In the genomic region with DNA sequence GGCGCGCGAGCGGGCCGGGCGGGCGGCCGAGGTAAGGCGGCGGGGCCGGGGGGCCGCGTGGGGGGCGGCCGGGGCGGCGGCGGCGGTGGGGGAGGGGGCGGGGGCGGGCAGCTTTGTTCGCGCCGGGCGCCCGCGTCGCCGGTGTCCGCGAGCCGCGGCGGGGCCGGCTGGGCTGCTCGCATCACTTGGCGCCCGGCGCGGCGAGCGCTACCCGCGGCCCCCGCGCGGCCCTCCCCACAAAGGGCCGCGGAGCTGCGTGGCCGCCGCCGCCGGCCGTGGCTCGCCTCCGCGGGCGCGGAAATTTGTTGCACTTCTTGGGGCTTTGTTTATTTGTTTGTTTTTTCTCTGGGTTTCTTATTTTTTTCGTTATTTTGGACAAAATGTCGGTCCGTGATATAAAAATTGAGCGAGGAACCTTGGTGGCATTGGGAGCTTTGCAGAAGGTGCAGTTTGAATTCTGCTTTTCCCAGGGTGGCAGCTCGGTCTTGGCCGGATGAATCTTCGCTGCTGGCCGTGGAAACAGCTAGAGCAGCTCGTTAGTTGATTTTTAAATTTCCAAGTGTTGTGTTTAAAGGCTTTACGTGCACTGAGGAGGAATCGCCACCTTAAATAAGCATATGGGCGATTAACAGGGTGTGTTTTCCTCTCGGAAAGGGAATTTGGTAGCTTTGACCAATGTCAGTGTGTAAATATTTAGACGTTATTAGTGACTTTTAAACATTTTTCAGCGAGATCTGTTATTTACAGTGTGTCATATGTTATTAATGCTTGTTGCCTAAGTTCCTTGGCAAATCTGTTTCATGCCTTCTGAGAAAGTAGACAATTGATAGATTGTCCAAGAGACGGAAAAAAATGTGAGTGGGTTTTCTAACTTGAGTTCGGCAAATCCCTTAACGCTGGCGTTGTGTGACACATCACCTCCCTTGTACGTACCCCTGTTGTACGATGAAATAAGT, we compare ENCODE assay signal across 8 cellular contexts. TPM values are rescaled to one million over a fixed set of nuclear protein-coding genes. Genes with fewer than 3 reads are reported as not detected.
DNase-seq lines count a peak whose midpoint lies in the region; ATAC-seq and TF ChIP-seq lines count a peak whose summit lies in the region.

No MANE protein-coding gene starts in this region.

- H3K9ac ChIP-seq in DND-41 (ENCODE audit: low read depth, low read length): peak overlapping the region; percentile 71

- H3K4me3 Mint-ChIP-seq in GM23338: peak overlapping the region; percentile 94
- H3K4me3 Mint-ChIP-seq in activated naive CD4-positive, alpha-beta T cell treated with anti-CD3 and anti-CD28 coated beads for 36 hours: peak overlapping the region; percentile 95

- no peaks in the 10 kb centered on the region for H3K9me2 ChIP-seq in GM23338 (ENCODE audit: insufficient read depth)

- peak overlapping the region; percentile 84 for H2AFZ ChIP-seq in DND-41 (ENCODE audit: low read depth, low read length)
- H2AFZ ChIP-seq in GM23338: peak overlapping the region; percentile 30; the same call in 1 of the 2 replicates

- no peak for TF ChIP-seq CTCF in DND-41 (IDR thresholded peaks at IDR 0.05; ENCODE audit: borderline replicate concordance, extremely low read depth, low read length, poor library complexity, severe bottlenecking)
- TF ChIP-seq CTCF in GM23338 (conservative IDR thresholded peaks at IDR 0.05; ENCODE audit: low read depth in 2 of 2): no peak

- H3K4me1 ChIP-seq in DND-41 (ENCODE audit: insufficient read depth, low read length): peaks cover 50% of the 10 kb centered on the region
- peaks cover 55% of the 10 kb centered on the region for H3K4me1 ChIP-seq in GM23338 (ENCODE audit: insufficient read depth)

- H3K27ac Mint-ChIP-seq in GM23338: peak overlapping the region; percentile 98
- peak overlapping the region; percentile 91 for H3K27ac Mint-ChIP-seq in activated naive CD4-positive, alpha-beta T cell treated with anti-CD3 and anti-CD28 coated beads for 36 hours

- CTCF ChIA-PET in activated naive CD4-positive, alpha-beta T cell treated with anti-CD3 and anti-CD28 coated beads for 36 hours (lab: Charles Lee): interaction anchor here (0.6 to 2.3 kb wide), 9 partner anchors 8 to 106 kb away, joined by 3 to 10 read pairs (median 3); no protein-coding TSS in a partner anchor

- no peaks in the 10 kb centered on the region for H3F3A ChIP-seq in GM23338 (replicated peaks; ENCODE audit: low read depth)

- H3K36me3 Mint-ChIP-seq in GM23338 (ENCODE audit: low read depth): peaks cover 27% of the 10 kb centered on the region
- H3K36me3 Mint-ChIP-seq in activated naive CD4-positive, alpha-beta T cell treated with anti-CD3 and anti-CD28 coated beads for 36 hours (ENCODE audit: low read depth): peaks cover 15% of the 10 kb centered on the region

- peak overlapping the region; percentile 74 to 77 for H3K4me3 ChIP-seq in DND-41 (ENCODE audit: low read depth in 1 of 2, low read length in 2 of 2)
- H3K4me3 ChIP-seq in GM23338: peak overlapping the region; percentile 92

- H4K20me1 ChIP-seq in DND-41 (ENCODE audit: insufficient read depth, low read length) (no peaks in the 10 kb centered on the region), GM23338 (replicated peaks; ENCODE audit: insufficient read depth) (no peaks in the 10 kb centered on the region)

- DNase-seq in DND-41 (peak; percentile 36), GM23338 (ENCODE audit: low spot score) (peak; percentile 5), NCI-H526 treated with DMSO at 0.1 percent for 48 hours (lab: John Stamatoyannopoulos, UW) (peak; percentile 30), globus pallidus (ENCODE audit: low spot score) (peak; percentile 60), nucleus accumbens (lab: John Stamatoyannopoulos, UW) (peak in 38 of 56 donors; percentile 3 to 72 (median 47)), NCI-H1930 (lab: John Stamatoyannopoulos, UW) (no peak), NCI-H524 treated with DMSO at 0.1 percent for 48 hours (lab: John Stamatoyannopoulos, UW) (no peak)
- DNase-seq in activated naive CD4-positive, alpha-beta T cell treated with anti-CD3 and anti-CD28 coated beads for 36 hours: peak; percentile 49

- no peaks in the 10 kb centered on the region for H3K9me3 ChIP-seq in DND-41 (ENCODE audit: insufficient read depth, low read length, severe bottlenecking)

- H3K36me3 ChIP-seq in DND-41 (ENCODE audit: insufficient read depth, low read length): peaks cover 20% of the 10 kb centered on the region
- no peaks in the 10 kb centered on the region; the same call in 1 of the 2 replicates for H3K36me3 ChIP-seq in GM23338 (ENCODE audit: insufficient read depth)

- peaks cover 34% of the 10 kb centered on the region for H3K79me2 ChIP-seq in DND-41 (ENCODE audit: insufficient read depth, low read length)
- H3K79me2 ChIP-seq in GM23338 (replicated peaks; ENCODE audit: insufficient read depth): peaks cover 44% of the 10 kb centered on the region

- H3K4me2 ChIP-seq in DND-41 (ENCODE audit: insufficient read depth, low read length) (peak overlapping the region; percentile 70), GM23338 (peak overlapping the region; percentile 92)

- H3K27ac ChIP-seq in DND-41 (ENCODE audit: low read length): peak overlapping the region; percentile 70
- H3K27ac ChIP-seq in GM23338 (ENCODE audit: low read depth): peak overlapping the region; percentile 89

- peaks cover 3% of the 10 kb centered on the region; the same call in 1 of the 3 replicates for H3K9me3 Mint-ChIP-seq in GM23338
- H3K9me3 Mint-ChIP-seq in activated naive CD4-positive, alpha-beta T cell treated with anti-CD3 and anti-CD28 coated beads for 36 hours: no peaks in the 10 kb centered on the region

- ATAC-seq in DND-41 (ENCODE audit: insufficient read depth, low read depth) (no peak; the same call in 2 of the 3 replicates), GM23338 (no peak)

- H3K27me3 ChIP-seq in DND-41 (ENCODE audit: insufficient read depth, low read length, poor library complexity) (peaks cover 27% of the 10 kb centered on the region), GM23338 (ENCODE audit: insufficient read depth) (no peaks in the 10 kb centered on the region)

- intact Hi-C loops in activated naive CD4-positive, alpha-beta T cell treated with anti-CD3 and anti-CD28 coated beads for 36 hours (cut with micrococcal nuclease): loop anchor here (1.0 to 5.0 kb wide), 7 partner anchors 44 to 1736 kb away; a partner anchor contains a TSS

- H3K27me3 Mint-ChIP-seq in GM23338 (ENCODE audit: insufficient read depth, low read depth, poor library complexity): peaks cover 7% of the 10 kb centered on the region
- H3K27me3 Mint-ChIP-seq in activated naive CD4-positive, alpha-beta T cell treated with anti-CD3 and anti-CD28 coated beads for 36 hours (ENCODE audit: low read depth): no peaks in the 10 kb centered on the region

- peaks cover 50% of the 10 kb centered on the region for H3K4me1 Mint-ChIP-seq in GM23338
- H3K4me1 Mint-ChIP-seq in activated naive CD4-positive, alpha-beta T cell treated with anti-CD3 and anti-CD28 coated beads for 36 hours (ENCODE audit: low read depth): peaks cover 38% of the 10 kb centered on the region

TF ChIP-seq in GM23338, 12 proteins besides CTCF, POLR2A, EP300 and RAD21:
- TF ChIP-seq NANOG (IDR thresholded peaks at IDR 0.05; ENCODE audit: borderline replicate concordance): no peak
- no peak for TF ChIP-seq JUNB (IDR thresholded peaks at IDR 0.05; ENCODE audit: unreplicated experiment)
- TF ChIP-seq CREB1 (CRISPR knock-in tag; IDR thresholded peaks at IDR 0.05; ENCODE audit: low read depth): no peak
TF ChIP-seq in GM23338: peak in this region for 0.

RNA-seq across cellular contexts. Expression of a gene that starts 0.8 kb away (rescaled TPM):
- 84.9 and 112 TPM in 2 replicates for total RNA-seq in GM23338 (2014; rRNA removed; shearing (Covaris generic))
- polyA plus RNA-seq in GM23338 (2016; fragmentation: Nextera tagmentation; extraction: Ambion mirVana): 111 and 124 TPM in 2 replicates
- 10 to 100 TPM; 25.8 to 29.5 TPM for total RNA-seq in activated naive CD4-positive, alpha-beta T cell treated with anti-CD3 and anti-CD28 coated beads for 36 hours

Comparison
In these comparisons a context has a peak if more than half of its experiments do, and no peak if none do; other contexts are left out.
1. DNase-seq: peak in DND-41 (single experiment), GM23338 (single experiment), NCI-H526 treated with DMSO at 0.1 percent for 48 hours (single experiment), activated naive CD4-positive, alpha-beta T cell treated with anti-CD3 and anti-CD28 coated beads for 36 hours (single experiment), globus pallidus (single experiment) and nucleus accumbens (38 of 56); none in NCI-H1930 (0 of 2) and NCI-H524 treated with DMSO at 0.1 percent for 48 hours (single experiment).